In genomic region chr3:170007031-170007663, GRCh38 we compare ENCODE assay signal across 8 cellular contexts. TPM values are rescaled to one million over a fixed set of nuclear protein-coding genes. Genes with fewer than 3 reads are reported as not detected.
A peak's percentile ranks its signal among the peaks of the same experiment; 100 is the strongest.
DNase-seq lines count a peak whose midpoint lies in the region; ATAC-seq and TF ChIP-seq lines count a peak whose summit lies in the region.

No MANE protein-coding gene starts in this region.

- CTCF ChIA-PET in activated CD8-positive, alpha-beta T cell treated with anti-CD3 and anti-CD28 coated beads, Interleukin-2, amount 10 ng/mL, durations not matched to agents 7 days and 5 days (lab: Charles Lee): interaction anchor here (0.8 to 1.4 kb wide), 4 partner anchors 8 to 30 kb away, joined by 3 read pairs; no protein-coding TSS in a partner anchor
- CTCF ChIA-PET in WTC11 (lab: Charles Lee): interaction anchor here (2.4 kb wide), 1 partner anchor 13 kb away, joined by 9 read pairs; no protein-coding TSS in a partner anchor

- H3K4me1 Mint-ChIP-seq in activated CD8-positive, alpha-beta T cell treated with anti-CD3 and anti-CD28 coated beads, Interleukin-2, amount 10 ng/mL, durations not matched to agents 7 days and 5 days (ENCODE audit: low read depth): peaks cover 33% of the 10 kb centered on the region
- H3K4me1 Mint-ChIP-seq in memory B cell: peaks cover 31% of the 10 kb centered on the region
- peaks cover 8% of the 10 kb centered on the region for H3K4me1 Mint-ChIP-seq in type B pancreatic cell (ENCODE audit: unreplicated experiment)
- peaks cover 5% of the 10 kb centered on the region; the same call in 1 of the 2 replicates for H3K4me1 Mint-ChIP-seq in WTC11

- no peaks in the 10 kb centered on the region for H3K27me3 Mint-ChIP-seq in activated CD8-positive, alpha-beta T cell treated with anti-CD3 and anti-CD28 coated beads, Interleukin-2, amount 10 ng/mL, durations not matched to agents 7 days and 5 days (ENCODE audit: low read depth)
- H3K27me3 Mint-ChIP-seq in memory B cell: no peaks in the 10 kb centered on the region
- no peaks in the 10 kb centered on the region for H3K27me3 Mint-ChIP-seq in type B pancreatic cell
- H3K27me3 Mint-ChIP-seq in WTC11 (ENCODE audit: low read depth): no peaks in the 10 kb centered on the region; the same call in 1 of the 2 replicates

- DNase-seq in GM04503 (ENCODE audit: low read depth): peak; percentile 4
- DNase-seq in activated CD8-positive, alpha-beta T cell treated with anti-CD3 and anti-CD28 coated beads, Interleukin-2, amount 10 ng/mL, durations not matched to agents 7 days and 5 days: peak; percentile 70
- peak in 1 of 2 donors; percentile 4 for DNase-seq in memory B cell (ENCODE audit: low spot score in 2 of 2)
- no peak for DNase-seq in type B pancreatic cell (ENCODE audit: extremely low spot score, unreplicated experiment)
- no peak for DNase-seq in WTC11 (ENCODE audit: low spot score)
- DNase-seq in glomerular visceral epithelial cell (ENCODE audit: extremely low spot score): no peak

- peak; percentile 87 for ATAC-seq in GM21390 (IDR thresholded peaks at IDR 0.05; ENCODE audit: unreplicated experiment)
- peak; percentile 94 for ATAC-seq in HG03571 (IDR thresholded peaks at IDR 0.05; ENCODE audit: unreplicated experiment)
- ATAC-seq in activated CD8-positive, alpha-beta T cell treated with anti-CD3 and anti-CD28 coated beads, Interleukin-2, amount 10 ng/mL, durations not matched to agents 7 days and 5 days: peak; percentile 93
- peak; percentile 69 for ATAC-seq in memory B cell (ENCODE audit: low read depth)
- ATAC-seq in WTC11: no peak

- POLR2A ChIA-PET in activated CD8-positive, alpha-beta T cell treated with anti-CD3 and anti-CD28 coated beads, Interleukin-2, amount 10 ng/mL, durations not matched to agents 7 days and 5 days (lab: Charles Lee): interaction anchor here (0.6 to 1.3 kb wide), 3 partner anchors 20 to 163 kb away, joined by 3 to 6 read pairs (median 3); partner anchors contain the start of gene SEC62
- POLR2A ChIA-PET in WTC11 (lab: Charles Lee): interaction anchor here (0.7 kb wide), 1 partner anchor 163 kb away, joined by 3 read pairs; no protein-coding TSS in a partner anchor

- peaks cover 2% of the 10 kb centered on the region for H3K36me3 Mint-ChIP-seq in activated CD8-positive, alpha-beta T cell treated with anti-CD3 and anti-CD28 coated beads, Interleukin-2, amount 10 ng/mL, durations not matched to agents 7 days and 5 days (ENCODE audit: low read depth)
- H3K36me3 Mint-ChIP-seq in memory B cell (no peaks in the 10 kb centered on the region), type B pancreatic cell (no peaks in the 10 kb centered on the region), WTC11 (no peaks in the 10 kb centered on the region)

- no peak for TF ChIP-seq CTCF in type B pancreatic cell (conservative IDR thresholded peaks at IDR 0.05)
- no peak for TF ChIP-seq CTCF in WTC11 (IDR thresholded peaks at IDR 0.05)

- H3K4me3 Mint-ChIP-seq in activated CD8-positive, alpha-beta T cell treated with anti-CD3 and anti-CD28 coated beads, Interleukin-2, amount 10 ng/mL, durations not matched to agents 7 days and 5 days: peak overlapping the region; percentile 1
- H3K4me3 Mint-ChIP-seq in memory B cell (no peak overlapping the region), type B pancreatic cell (no peak overlapping the region), WTC11 (no peak overlapping the region)

- H3K9me3 Mint-ChIP-seq in activated CD8-positive, alpha-beta T cell treated with anti-CD3 and anti-CD28 coated beads, Interleukin-2, amount 10 ng/mL, durations not matched to agents 7 days and 5 days (ENCODE audit: insufficient read depth): no peaks in the 10 kb centered on the region
- H3K9me3 Mint-ChIP-seq in memory B cell: no peaks in the 10 kb centered on the region
- H3K9me3 Mint-ChIP-seq in type B pancreatic cell: no peaks in the 10 kb centered on the region
- H3K9me3 Mint-ChIP-seq in WTC11: no peaks in the 10 kb centered on the region

- H3K27ac Mint-ChIP-seq in activated CD8-positive, alpha-beta T cell treated with anti-CD3 and anti-CD28 coated beads, Interleukin-2, amount 10 ng/mL, durations not matched to agents 7 days and 5 days: peak overlapping the region; percentile 85
- H3K27ac Mint-ChIP-seq in memory B cell (peak overlapping the region; percentile 7), type B pancreatic cell (no peak overlapping the region), WTC11 (no peak overlapping the region)

TF ChIP-seq in WTC11, 78 proteins besides CTCF, POLR2A, EP300 and RAD21 (continues in another document):
- no peak for TF ChIP-seq ZNF671 (CRISPR knock-in tag; IDR thresholded peaks at IDR 0.05)
- no peak for TF ChIP-seq AFF4 (CRISPR knock-in tag; IDR thresholded peaks at IDR 0.05; ENCODE audit: borderline replicate concordance)
- no peak for TF ChIP-seq MYBL2 (CRISPR knock-in tag; IDR thresholded peaks at IDR 0.05)
- no peak for TF ChIP-seq TEAD4 (CRISPR knock-in tag; IDR thresholded peaks at IDR 0.05)
- TF ChIP-seq ZNF138 (CRISPR knock-in tag; conservative IDR thresholded peaks at IDR 0.05): no peak
- no peak for TF ChIP-seq ATF1 (CRISPR knock-in tag; IDR thresholded peaks at IDR 0.05)
- TF ChIP-seq FOXJ3 (CRISPR knock-in tag; IDR thresholded peaks at IDR 0.05; ENCODE audit: borderline replicate concordance): no peak
- TF ChIP-seq SMAD4 (CRISPR knock-in tag; IDR thresholded peaks at IDR 0.05): no peak
- no peak for TF ChIP-seq GRHL2 (CRISPR knock-in tag; IDR thresholded peaks at IDR 0.05; ENCODE audit: insufficient replicate concordance, severe bottlenecking)
- no peak for TF ChIP-seq MLX (CRISPR knock-in tag; IDR thresholded peaks at IDR 0.05)
- no peak for TF ChIP-seq ZSCAN18 (CRISPR knock-in tag; IDR thresholded peaks at IDR 0.05)
- no peak for TF ChIP-seq FOXK1 (CRISPR knock-in tag; IDR thresholded peaks at IDR 0.05)
- TF ChIP-seq ZMAT4 (CRISPR knock-in tag; IDR thresholded peaks at IDR 0.05): no peak
- no peak for TF ChIP-seq MAX (CRISPR knock-in tag; IDR thresholded peaks at IDR 0.05)

RNA-seq across cellular contexts. Expression of gene GPR160, which starts 30.6 kb away (rescaled TPM):
- 1 to 10 TPM; 5.0 to 7.4 TPM for total RNA-seq in activated CD8-positive, alpha-beta T cell treated with anti-CD3 and anti-CD28 coated beads, Interleukin-2, amount 10 ng/mL, durations not matched to agents 7 days and 5 days
- total RNA-seq in type B pancreatic cell (ENCODE audit: low replicate concordance) (7.3 and 13.1 TPM in 2 replicates), WTC11 (2021) (28.9 to 33.3 TPM (median 32.2 TPM) in 3 replicates)

RNA-seq across cellular contexts. Expression of gene SEC62, which starts 40.5 kb away (rescaled TPM):
- 10 to 100 TPM; 46.5 to 49.9 TPM for total RNA-seq in activated CD8-positive, alpha-beta T cell treated with anti-CD3 and anti-CD28 coated beads, Interleukin-2, amount 10 ng/mL, durations not matched to agents 7 days and 5 days
- total RNA-seq in type B pancreatic cell (ENCODE audit: low replicate concordance): 85.9 and 101 TPM in 2 replicates
- 51.2 to 61.0 TPM (median 52.5 TPM) in 3 replicates for total RNA-seq in WTC11 (2021)

Comparison
In these comparisons a context has a peak if more than half of its experiments do, and no peak if none do; other contexts are left out.
1. DNase-seq: peak in GM04503 (single experiment) and activated CD8-positive, alpha-beta T cell treated with anti-CD3 and anti-CD28 coated beads, Interleukin-2, amount 10 ng/mL, durations not matched to agents 7 days and 5 days (single experiment); none in type B pancreatic cell (single experiment), WTC11 (single experiment) and glomerular visceral epithelial cell (single experiment).
2. H3K27ac Mint-ChIP-seq: peak in activated CD8-positive, alpha-beta T cell treated with anti-CD3 and anti-CD28 coated beads, Interleukin-2, amount 10 ng/mL, durations not matched to agents 7 days and 5 days (single experiment) and memory B cell (single experiment); none in type B pancreatic cell (single experiment) and WTC11 (single experiment).